9 cellular contexts compared by ENCODE assay signal in the genomic region with DNA sequence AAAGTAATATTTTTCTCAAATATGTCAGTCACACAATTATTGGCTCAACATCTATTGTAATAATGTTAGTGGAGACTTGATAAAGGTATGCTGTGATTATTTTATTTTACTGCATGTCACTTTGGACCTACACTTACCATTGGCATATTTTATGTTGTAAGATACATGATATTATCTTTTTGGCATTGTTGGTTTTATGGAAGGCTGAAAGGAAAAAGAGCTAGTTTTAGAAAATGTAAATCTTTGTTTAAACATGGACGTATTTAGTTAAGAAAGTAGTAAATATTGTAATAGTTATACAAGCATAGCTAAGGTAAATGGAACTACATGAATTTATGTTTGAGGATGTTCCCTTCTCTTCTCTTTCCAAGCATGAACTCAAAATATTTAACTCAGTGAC.
"Had no signal": no experiment of that assay in that cellular context is flagged by ENCODE, and none has a peak within 500 bp of the region (broad histone marks: within the 10 kb centered on the region; RNA-seq: fewer than 3 reads in every experiment).

No MANE protein-coding gene starts in this region.

- H3K4me3 ChIP-seq: GM23248, HAP-1 had no signal

- H3K4me1 ChIP-seq: HAP-1 had no signal

- H3K4me2 ChIP-seq: KMS-11 had no signal

- ATAC-seq: HCT116, HepG2 had no signal

- H3K9me3 ChIP-seq: HAP-1 had no signal

- DNase-seq: GM23248, GOT3, H7, HFFc6, KBM-7 had no signal

- H3K36me3 ChIP-seq: HAP-1 had no signal

- H3K9ac ChIP-seq: GM23248, KMS-11 had no signal

- H3K27ac ChIP-seq: GM23248, KMS-11 had no signal
